16 cellular contexts compared by ENCODE assay signal in the genomic region with DNA sequence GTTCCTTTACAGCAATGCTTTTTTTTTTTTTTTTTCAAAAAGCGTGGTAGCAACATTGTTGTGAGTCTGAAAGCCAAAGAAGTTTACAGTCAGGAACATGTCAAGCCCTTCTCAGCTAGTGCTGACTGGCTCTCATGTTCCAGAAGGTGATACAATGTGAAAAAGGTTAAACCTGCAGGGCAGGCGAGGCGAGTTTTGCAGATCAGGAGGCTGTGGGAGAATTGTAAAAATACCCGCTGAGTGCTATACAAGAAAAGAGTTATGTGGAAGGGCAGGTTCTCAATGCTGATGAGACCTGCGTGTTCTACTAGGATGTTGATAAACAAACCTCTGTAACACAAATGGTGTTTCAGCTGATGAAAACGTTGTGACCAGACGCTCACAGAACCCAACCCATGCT. TPM values are rescaled to one million over a fixed set of nuclear protein-coding genes. Genes with fewer than 3 reads are reported as not detected.
DNase-seq lines count a peak whose midpoint lies in the region; ATAC-seq and TF ChIP-seq lines count a peak whose summit lies in the region.
"Had no signal": no experiment of that assay in that cellular context is flagged by ENCODE, and none has a peak within 500 bp of the region (broad histone marks: within the 10 kb centered on the region; RNA-seq: fewer than 3 reads in every experiment).

No MANE protein-coding gene starts in this region.

- peak; percentile 84 for ATAC-seq in esophagus mucosa
- no peak for ATAC-seq in HG03175 (IDR thresholded peaks at IDR 0.05; ENCODE audit: unreplicated experiment)
- no peak for ATAC-seq in activated T-helper 17 cell treated with anti-CD3 and anti-CD28 coated beads, Interleukin-2, amount 50 U/mL, for 72 hours (replicated peaks)
- ATAC-seq: Panc1 had no signal

- peaks cover 5% of the 10 kb centered on the region for H3K4me1 Mint-ChIP-seq in activated T-helper 17 cell treated with anti-CD3 and anti-CD28 coated beads, Interleukin-2, amount 50 U/mL, for 72 hours

- H3K4me3 ChIP-seq in suprapubic skin: no peak overlapping the region

- TF ChIP-seq EP300 in suprapubic skin (IDR thresholded peaks at IDR 0.05): no peak

- H3K36me3 ChIP-seq in suprapubic skin: no peaks in the 10 kb centered on the region

- no peaks in the 10 kb centered on the region for H3K36me3 Mint-ChIP-seq in activated T-helper 17 cell treated with anti-CD3 and anti-CD28 coated beads, Interleukin-2, amount 50 U/mL, for 72 hours (ENCODE audit: low read depth)

- H3K4me3 Mint-ChIP-seq in activated T-helper 17 cell treated with anti-CD3 and anti-CD28 coated beads, Interleukin-2, amount 50 U/mL, for 72 hours: no peak overlapping the region
- H3K4me3 Mint-ChIP-seq: CD4-positive, CD25-positive, alpha-beta regulatory T cell had no signal

- H3K27me3 Mint-ChIP-seq in activated T-helper 17 cell treated with anti-CD3 and anti-CD28 coated beads, Interleukin-2, amount 50 U/mL, for 72 hours: no peaks in the 10 kb centered on the region

- DNase-seq in ELF-1 (ENCODE audit: low read depth, low spot score) (peak; percentile 78), suprapubic skin (ENCODE audit: low spot score in 2 of 2) (no peak), COR-L47 (lab: John Stamatoyannopoulos, UW) (no peak)
- DNase-seq: Calu3, DMS79, IMR-90, NCI-H187 treated with DMSO at 0.1 percent for 48 hours, NCI-H2171 treated with DMSO at 0.1 percent for 48 hours, NCI-H446 treated with DMSO at 0.1 percent for 48 hours had no signal

- peaks cover 37% of the 10 kb centered on the region for H3K4me1 ChIP-seq in suprapubic skin

- H3K27ac ChIP-seq in VCaP (peak overlapping the region; percentile 44), suprapubic skin (peak overlapping the region; percentile 83)

- no peak overlapping the region for H3K27ac Mint-ChIP-seq in activated T-helper 17 cell treated with anti-CD3 and anti-CD28 coated beads, Interleukin-2, amount 50 U/mL, for 72 hours
- H3K27ac Mint-ChIP-seq: CD4-positive, CD25-positive, alpha-beta regulatory T cell had no signal

- no peaks in the 10 kb centered on the region for H3K9me3 Mint-ChIP-seq in activated T-helper 17 cell treated with anti-CD3 and anti-CD28 coated beads, Interleukin-2, amount 50 U/mL, for 72 hours
- H3K9me3 Mint-ChIP-seq: CD4-positive, CD25-positive, alpha-beta regulatory T cell had no signal

- H3K9me3 ChIP-seq in suprapubic skin: no peaks in the 10 kb centered on the region

- TF ChIP-seq CTCF in VCaP (conservative IDR thresholded peaks at IDR 0.05) (no peak), suprapubic skin (IDR thresholded peaks at IDR 0.05) (no peak)

- TF ChIP-seq POLR2A in suprapubic skin (IDR thresholded peaks at IDR 0.05): no peak

- no peaks in the 10 kb centered on the region for H3K27me3 ChIP-seq in suprapubic skin

- WGBS in suprapubic skin: 40% methylated on average over 7 of the region's 7 CpGs

RNA-seq across cellular contexts. Expression of gene RPP40, which starts 30.9 kb away (rescaled TPM):
- total RNA-seq in esophagus mucosa: 12.8 TPM
- 10 to 100 TPM in 2 of 4 donors, 1 to 10 TPM in 2; 4.6 to 11.7 (median 9.0) TPM for total RNA-seq in suprapubic skin
- 10 to 100 TPM in 1 of 2 donors, 1 to 10 TPM in 1; 8.0 to 19.4 TPM for total RNA-seq in activated T-helper 17 cell treated with anti-CD3 and anti-CD28 coated beads, Interleukin-2, amount 50 U/mL, for 72 hours

RNA-seq across cellular contexts. Expression of gene PPP1R3G, which starts 50.4 kb away (rescaled TPM):
- total RNA-seq in esophagus mucosa (2.0 TPM), suprapubic skin (under 1 TPM; 0.38 to 0.80 (median 0.67) TPM)
- total RNA-seq in activated T-helper 17 cell treated with anti-CD3 and anti-CD28 coated beads, Interleukin-2, amount 50 U/mL, for 72 hours: under 1 TPM in 1 of 2 donors, not detected in 1; 0.05 TPM
- total RNA-seq: H4 had no signal
